ENCODE assay signal across 23 cellular contexts in genomic region chr19:35171730-35172129, GRCh38. TPM values are rescaled to one million over a fixed set of nuclear protein-coding genes. Genes with fewer than 3 reads are reported as not detected.
A peak's percentile ranks its signal among the peaks of the same experiment; 100 is the strongest.
DNase-seq lines count a peak whose midpoint lies in the region; ATAC-seq lines count a peak whose summit lies in the region.
"Had no signal": no experiment of that assay in that cellular context is flagged by ENCODE, and none has a peak within 500 bp of the region (broad histone marks: within the 10 kb centered on the region; RNA-seq: fewer than 3 reads in every experiment).

No MANE protein-coding gene starts in this region.

- DNase-seq in activated CD4-positive, alpha-beta T cell treated with anti-CD3 and anti-CD28 coated beads, Interleukin-2, amount 10 ng/mL, durations not matched to agents 7 days and 5 days = peak; percentile 27
- no peak for DNase-seq in activated CD4-positive, alpha-beta T cell treated with anti-CD3 and anti-CD28 coated beads, Interleukin-2, amount 50 U/mL, for 48 hours
- DNase-seq in activated CD8-positive, alpha-beta T cell treated with anti-CD3 and anti-CD28 coated beads, Interleukin-2, amount 10 ng/mL, durations not matched to agents 7 days and 5 days = peak; percentile 40
- no peak for DNase-seq in naive thymus-derived CD8-positive, alpha-beta T cell
- DNase-seq in NCI-H510A treated with DMSO at 0.1 percent for 48 hours (lab: John Stamatoyannopoulos, UW) = no peak
- DNase-seq in kidney glomerular epithelial cell (lab: John Stamatoyannopoulos, UW) = no peak
- no peak for DNase-seq in cortex of kidney (lab: John Stamatoyannopoulos, UW)
- DNase-seq: DMS79 treated with DMSO at 0.1 percent for 48 hours; heart right ventricle; NCI-H187; NCI-H446; stimulated activated CD4-positive, alpha-beta T cell treated with anti-CD3 and anti-CD28 coated beads, Interleukin-12 subunit alpha, Interleukin-12 subunit beta, amount 100 ng/mL, for 4 hours; trophoblast cell had no signal

- POLR2A ChIA-PET in activated CD4-positive, alpha-beta T cell treated with anti-CD3 and anti-CD28 coated beads, Interleukin-2, amount 10 ng/mL, durations not matched to agents 7 days and 5 days (lab: Charles Lee) = no interaction called here
- POLR2A ChIA-PET in activated CD8-positive, alpha-beta T cell treated with anti-CD3 and anti-CD28 coated beads, Interleukin-2, amount 10 ng/mL, durations not matched to agents 7 days and 5 days (lab: Charles Lee) = no interaction called here
- POLR2A ChIA-PET in naive thymus-derived CD8-positive, alpha-beta T cell (lab: Charles Lee) = interaction anchor here (0.6 to 5.1 kb wide), 10 partner anchors 8 to 86 kb away, joined by 3 to 30 read pairs (median 4); partner anchors contain the start of gene FXYD5

- H3K27me3 Mint-ChIP-seq in activated CD4-positive, alpha-beta T cell treated with anti-CD3 and anti-CD28 coated beads, Interleukin-2, amount 10 ng/mL, durations not matched to agents 7 days and 5 days = no peaks in the 10 kb centered on the region
- H3K27me3 Mint-ChIP-seq in IgD-negative memory B cell = no peaks in the 10 kb centered on the region
- H3K27me3 Mint-ChIP-seq in activated CD8-positive, alpha-beta T cell treated with anti-CD3 and anti-CD28 coated beads, Interleukin-2, amount 10 ng/mL, durations not matched to agents 7 days and 5 days (ENCODE audit: low read depth) = no peaks in the 10 kb centered on the region
- H3K27me3 Mint-ChIP-seq in naive thymus-derived CD8-positive, alpha-beta T cell = no peaks in the 10 kb centered on the region

- no peak overlapping the region for H3K4me3 Mint-ChIP-seq in activated CD4-positive, alpha-beta T cell treated with anti-CD3 and anti-CD28 coated beads, Interleukin-2, amount 10 ng/mL, durations not matched to agents 7 days and 5 days
- H3K4me3 Mint-ChIP-seq in IgD-negative memory B cell = peak overlapping the region in 3 of 4 donors; percentile 2 to 58 (median 21)
- H3K4me3 Mint-ChIP-seq in activated CD8-positive, alpha-beta T cell treated with anti-CD3 and anti-CD28 coated beads, Interleukin-2, amount 10 ng/mL, durations not matched to agents 7 days and 5 days = no peak overlapping the region
- peak overlapping the region in 7 of 10 donors; percentile 18 to 67 (median 34) for H3K4me3 Mint-ChIP-seq in naive thymus-derived CD8-positive, alpha-beta T cell
- H3K4me3 Mint-ChIP-seq: activated T-helper 1 cell treated with anti-CD3 and anti-CD28 coated beads, Interleukin-12 subunit alpha, Interleukin-12 subunit beta, Interleukin-2, Interleukin-4 antibody, amounts not matched to agents 30 ng/mL and 10 ng/mL and 1 ng/mL, durations not matched to agents 14 hours and 24 hours and 36 hours had no signal

- peaks cover 69% of the 10 kb centered on the region for H3K36me3 Mint-ChIP-seq in activated CD4-positive, alpha-beta T cell treated with anti-CD3 and anti-CD28 coated beads, Interleukin-2, amount 10 ng/mL, durations not matched to agents 7 days and 5 days (ENCODE audit: low read depth)
- H3K36me3 Mint-ChIP-seq in IgD-negative memory B cell = peaks cover 6% of the 10 kb centered on the region
- peaks cover 63% of the 10 kb centered on the region for H3K36me3 Mint-ChIP-seq in activated CD8-positive, alpha-beta T cell treated with anti-CD3 and anti-CD28 coated beads, Interleukin-2, amount 10 ng/mL, durations not matched to agents 7 days and 5 days (ENCODE audit: low read depth)
- peaks cover under 1 to 40% (median 7%) of the 10 kb centered on the region in 3 donors for H3K36me3 Mint-ChIP-seq in naive thymus-derived CD8-positive, alpha-beta T cell

- H3K4me1 Mint-ChIP-seq in activated CD4-positive, alpha-beta T cell treated with anti-CD3 and anti-CD28 coated beads, Interleukin-2, amount 10 ng/mL, durations not matched to agents 7 days and 5 days = peaks cover 47% of the 10 kb centered on the region
- peaks cover 10 to 34% (median 15%) of the 10 kb centered on the region in 3 donors for H3K4me1 Mint-ChIP-seq in IgD-negative memory B cell
- peaks cover 51% of the 10 kb centered on the region for H3K4me1 Mint-ChIP-seq in activated CD8-positive, alpha-beta T cell treated with anti-CD3 and anti-CD28 coated beads, Interleukin-2, amount 10 ng/mL, durations not matched to agents 7 days and 5 days (ENCODE audit: low read depth)
- peaks cover 19 to 54% (median 51%) of the 10 kb centered on the region in 4 donors for H3K4me1 Mint-ChIP-seq in naive thymus-derived CD8-positive, alpha-beta T cell

- CTCF ChIA-PET in activated CD4-positive, alpha-beta T cell treated with anti-CD3 and anti-CD28 coated beads, Interleukin-2, amount 10 ng/mL, durations not matched to agents 7 days and 5 days (lab: Charles Lee) = interaction anchor here (1.2 to 1.4 kb wide), 2 partner anchors 9 to 10 kb away, joined by 3 read pairs; no protein-coding TSS in a partner anchor
- CTCF ChIA-PET in activated CD8-positive, alpha-beta T cell treated with anti-CD3 and anti-CD28 coated beads, Interleukin-2, amount 10 ng/mL, durations not matched to agents 7 days and 5 days (lab: Charles Lee) = interaction anchor here (1.3 to 2.8 kb wide), 4 partner anchors 11 to 31 kb away, joined by 3 to 10 read pairs (median 6); partner anchors contain the start of genes FXYD5 and FXYD7

- H3K9me3 Mint-ChIP-seq in activated CD4-positive, alpha-beta T cell treated with anti-CD3 and anti-CD28 coated beads, Interleukin-2, amount 10 ng/mL, durations not matched to agents 7 days and 5 days = peaks cover 8% of the 10 kb centered on the region
- H3K9me3 Mint-ChIP-seq in IgD-negative memory B cell = no peaks in the 10 kb centered on the region
- peaks cover 4% of the 10 kb centered on the region for H3K9me3 Mint-ChIP-seq in activated CD8-positive, alpha-beta T cell treated with anti-CD3 and anti-CD28 coated beads, Interleukin-2, amount 10 ng/mL, durations not matched to agents 7 days and 5 days (ENCODE audit: insufficient read depth)
- peaks cover 0 to 5% (median under 1%) of the 10 kb centered on the region in 9 donors for H3K9me3 Mint-ChIP-seq in naive thymus-derived CD8-positive, alpha-beta T cell

- H3K27ac Mint-ChIP-seq in activated CD4-positive, alpha-beta T cell treated with anti-CD3 and anti-CD28 coated beads, Interleukin-2, amount 10 ng/mL, durations not matched to agents 7 days and 5 days = peak overlapping the region; percentile 80
- peak overlapping the region in 2 of 3 donors; percentile 80 to 94 for H3K27ac Mint-ChIP-seq in IgD-negative memory B cell
- H3K27ac Mint-ChIP-seq in activated CD8-positive, alpha-beta T cell treated with anti-CD3 and anti-CD28 coated beads, Interleukin-2, amount 10 ng/mL, durations not matched to agents 7 days and 5 days = peak overlapping the region; percentile 78
- peak overlapping the region in 9 of 10 donors; percentile 81 to 92 (median 87) for H3K27ac Mint-ChIP-seq in naive thymus-derived CD8-positive, alpha-beta T cell

- ATAC-seq in activated CD8-positive, alpha-beta T cell treated with anti-CD3 and anti-CD28 coated beads, Interleukin-2, amount 10 ng/mL, durations not matched to agents 7 days and 5 days = peak; percentile 66
- ATAC-seq in naive thymus-derived CD8-positive, alpha-beta T cell = peak in 1 of 2 donors; percentile 31
- ATAC-seq: A549; activated CD4-positive, CD25-positive, alpha-beta regulatory T cell treated with anti-CD3 and anti-CD28 coated beads, Interleukin-2, amount 50 U/mL, for 24 hours; heart right ventricle; Right ventricle myocardium inferior had no signal

RNA-seq across cellular contexts. Expression of gene FXYD5, which starts 17.2 kb away (rescaled TPM):
- 100 to 1,000 TPM; 455 to 524 TPM for total RNA-seq in activated CD4-positive, alpha-beta T cell treated with anti-CD3 and anti-CD28 coated beads, Interleukin-2, amount 10 ng/mL, durations not matched to agents 7 days and 5 days
- 417 TPM for polyA plus RNA-seq in IgD-negative memory B cell
- 100 to 1,000 TPM; 338 to 384 TPM for total RNA-seq in activated CD8-positive, alpha-beta T cell treated with anti-CD3 and anti-CD28 coated beads, Interleukin-2, amount 10 ng/mL, durations not matched to agents 7 days and 5 days
- total RNA-seq in naive thymus-derived CD8-positive, alpha-beta T cell = 100 to 1,000 TPM; 339 to 351 TPM
- polyA plus RNA-seq in naive thymus-derived CD8-positive, alpha-beta T cell = 100 to 1,000 TPM; 281 to 544 (median 452) TPM
- polyA plus RNA-seq: neural cell had no signal

RNA-seq across cellular contexts. Expression of gene FXYD7, which starts 28.7 kb away (rescaled TPM):
- total RNA-seq in activated CD4-positive, alpha-beta T cell treated with anti-CD3 and anti-CD28 coated beads, Interleukin-2, amount 10 ng/mL, durations not matched to agents 7 days and 5 days = 1 to 10 TPM; 4.5 to 5.0 TPM
- polyA plus RNA-seq in IgD-negative memory B cell = 4.2 TPM
- total RNA-seq in activated CD8-positive, alpha-beta T cell treated with anti-CD3 and anti-CD28 coated beads, Interleukin-2, amount 10 ng/mL, durations not matched to agents 7 days and 5 days = 1 to 10 TPM; 4.1 to 5.2 TPM
- 1 to 10 TPM; 5.4 to 6.4 TPM for total RNA-seq in naive thymus-derived CD8-positive, alpha-beta T cell
- polyA plus RNA-seq in naive thymus-derived CD8-positive, alpha-beta T cell = 10 to 100 TPM in 1 of 3 donors, 1 to 10 TPM in 2; 3.7 to 10.2 (median 8.8) TPM
- total RNA-seq: astrocyte, lung, pulmonary artery endothelial cell, Right ventricle myocardium inferior had no signal
- polyA plus RNA-seq: A549 had no signal

RNA-seq across cellular contexts. Expression of gene FXYD1, which starts 33.1 kb away (rescaled TPM):
- total RNA-seq in activated CD4-positive, alpha-beta T cell treated with anti-CD3 and anti-CD28 coated beads, Interleukin-2, amount 10 ng/mL, durations not matched to agents 7 days and 5 days = 1 to 10 TPM; 1.0 to 1.8 TPM
- polyA plus RNA-seq in IgD-negative memory B cell = 7.1 TPM
- 1 to 10 TPM; 1.3 to 1.4 TPM for total RNA-seq in activated CD8-positive, alpha-beta T cell treated with anti-CD3 and anti-CD28 coated beads, Interleukin-2, amount 10 ng/mL, durations not matched to agents 7 days and 5 days
- 1 to 10 TPM in 1 of 2 experiments, not detected in 1; 1.1 TPM for total RNA-seq in naive thymus-derived CD8-positive, alpha-beta T cell
- polyA plus RNA-seq in naive thymus-derived CD8-positive, alpha-beta T cell = under 1 TPM in 2 of 3 donors, not detected in 1; 0.77 TPM
- total RNA-seq: activated T-helper 1 cell treated with anti-CD3 and anti-CD28 coated beads, Interleukin-12 subunit alpha, Interleukin-12 subunit beta, Interleukin-2, Interleukin-4 antibody, amounts not matched to agents 30 ng/mL and 10 ng/mL and 1 ng/mL, durations not matched to agents 14 hours and 24 hours and 36 hours; T-helper 1 cell treated with Interleukin-12 subunit alpha and Interleukin-12 subunit beta and Interleukin-4 antibody, amounts not matched to agents 30 ng/mL and 1 ng/mL, for 36 hours had no signal
- polyA plus RNA-seq: A549, neural cell had no signal

RNA-seq across cellular contexts. Expression of gene LGI4, which starts 36.9 kb away (rescaled TPM):
- total RNA-seq in activated CD4-positive, alpha-beta T cell treated with anti-CD3 and anti-CD28 coated beads, Interleukin-2, amount 10 ng/mL, durations not matched to agents 7 days and 5 days = under 1 TPM; 0.37 to 0.40 TPM
- not detected for polyA plus RNA-seq in IgD-negative memory B cell
- total RNA-seq in activated CD8-positive, alpha-beta T cell treated with anti-CD3 and anti-CD28 coated beads, Interleukin-2, amount 10 ng/mL, durations not matched to agents 7 days and 5 days = under 1 TPM; 0.13 TPM
- total RNA-seq in naive thymus-derived CD8-positive, alpha-beta T cell = 1 to 10 TPM in 1 of 2 experiments, under 1 TPM in 1; 0.52 to 1.6 TPM
- under 1 TPM in 1 of 3 donors, not detected in 2; 0.18 TPM for polyA plus RNA-seq in naive thymus-derived CD8-positive, alpha-beta T cell
- total RNA-seq: activated T-helper 1 cell treated with anti-CD3 and anti-CD28 coated beads, Interleukin-12 subunit alpha, Interleukin-12 subunit beta, Interleukin-2, Interleukin-4 antibody, amounts not matched to agents 30 ng/mL and 10 ng/mL and 1 ng/mL, durations not matched to agents 14 hours and 24 hours and 36 hours; pulmonary artery endothelial cell had no signal

RNA-seq across cellular contexts. Expression of gene FXYD3, which starts 56.1 kb away (rescaled TPM):
- total RNA-seq in activated CD4-positive, alpha-beta T cell treated with anti-CD3 and anti-CD28 coated beads, Interleukin-2, amount 10 ng/mL, durations not matched to agents 7 days and 5 days = not detected
- polyA plus RNA-seq in IgD-negative memory B cell = not detected
- total RNA-seq in activated CD8-positive, alpha-beta T cell treated with anti-CD3 and anti-CD28 coated beads, Interleukin-2, amount 10 ng/mL, durations not matched to agents 7 days and 5 days = not detected
- not detected for total RNA-seq in naive thymus-derived CD8-positive, alpha-beta T cell
- not detected for polyA plus RNA-seq in naive thymus-derived CD8-positive, alpha-beta T cell
- total RNA-seq: activated T-helper 1 cell treated with anti-CD3 and anti-CD28 coated beads, Interleukin-12 subunit alpha, Interleukin-12 subunit beta, Interleukin-2, Interleukin-4 antibody, amounts not matched to agents 30 ng/mL and 10 ng/mL and 1 ng/mL, durations not matched to agents 14 hours and 24 hours and 36 hours; astrocyte; pulmonary artery endothelial cell; T-helper 1 cell treated with Interleukin-12 subunit alpha and Interleukin-12 subunit beta and Interleukin-4 antibody, amounts not matched to agents 30 ng/mL and 1 ng/mL, for 36 hours had no signal
- polyA plus RNA-seq: neural cell had no signal

Comparison
In these comparisons a context has a peak if more than half of its experiments do, and no peak if none do; other contexts are left out.
1. DNase-seq: peak in activated CD4-positive, alpha-beta T cell treated with anti-CD3 and anti-CD28 coated beads, Interleukin-2, amount 10 ng/mL, durations not matched to agents 7 days and 5 days (single experiment) and activated CD8-positive, alpha-beta T cell treated with anti-CD3 and anti-CD28 coated beads, Interleukin-2, amount 10 ng/mL, durations not matched to agents 7 days and 5 days (single experiment); none in activated CD4-positive, alpha-beta T cell treated with anti-CD3 and anti-CD28 coated beads, Interleukin-2, amount 50 U/mL, for 48 hours (0 of 2), naive thymus-derived CD8-positive, alpha-beta T cell (0 of 10), NCI-H510A treated with DMSO at 0.1 percent for 48 hours (single experiment), kidney glomerular epithelial cell (single experiment) and cortex of kidney (single experiment).
2. H3K4me3 Mint-ChIP-seq: peak in IgD-negative memory B cell (3 of 4) and naive thymus-derived CD8-positive, alpha-beta T cell (7 of 10); none in activated CD4-positive, alpha-beta T cell treated with anti-CD3 and anti-CD28 coated beads, Interleukin-2, amount 10 ng/mL, durations not matched to agents 7 days and 5 days (single experiment) and activated CD8-positive, alpha-beta T cell treated with anti-CD3 and anti-CD28 coated beads, Interleukin-2, amount 10 ng/mL, durations not matched to agents 7 days and 5 days (single experiment).
3. Peak in every context shown above with its lines, with median percentiles within 50 percentile points of each other: H3K27ac Mint-ChIP-seq.